Comparison of ENCODE assay signal across 15 cellular contexts in the genomic region with DNA sequence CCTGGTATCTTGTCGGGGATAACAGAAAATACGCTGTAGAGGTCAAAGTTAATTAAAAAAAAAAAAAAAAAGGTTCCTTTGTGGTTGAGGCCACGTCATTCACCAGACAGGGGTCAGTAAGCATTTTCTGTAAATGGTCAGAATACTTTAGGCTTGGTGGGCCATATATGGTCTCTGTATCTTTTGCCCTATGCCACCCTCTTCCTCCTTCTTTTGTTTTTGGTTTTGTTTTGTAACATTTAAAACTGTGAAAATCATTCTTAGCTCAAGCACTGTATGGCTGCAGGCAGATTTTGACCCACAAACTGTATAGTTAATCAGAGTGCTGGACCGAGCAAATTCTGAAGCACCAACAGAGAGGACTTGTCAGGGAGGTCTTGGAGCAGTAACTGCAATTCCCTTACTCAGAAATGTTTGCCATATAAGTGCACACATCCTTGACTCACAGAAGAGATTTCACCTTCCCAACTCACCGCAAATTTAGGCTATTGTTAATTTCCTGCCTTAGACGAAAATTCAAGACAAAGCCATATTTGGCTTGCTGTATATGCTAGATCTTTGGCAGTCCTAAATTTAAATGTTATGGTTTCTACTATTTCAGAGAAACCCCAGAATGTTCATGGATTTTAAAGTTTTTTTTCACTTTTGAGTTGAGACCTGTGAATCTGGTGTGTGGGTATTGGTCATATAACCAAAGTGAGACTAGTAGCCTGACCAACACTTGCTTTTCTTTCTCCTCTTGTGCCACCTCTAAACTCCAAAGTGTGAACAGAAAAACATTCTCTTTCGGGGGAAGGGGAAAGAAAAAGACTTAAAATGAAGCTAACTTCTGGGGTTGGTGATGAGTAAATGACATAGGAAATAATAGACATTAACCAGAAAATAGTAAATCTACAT.
A peak's percentile ranks its signal among the peaks of the same experiment; 100 is the strongest.
DNase-seq lines count a peak whose midpoint lies in the region; ATAC-seq, FAIRE-seq and TF ChIP-seq lines count a peak whose summit lies in the region.
"Had no signal": no experiment of that assay in that cellular context is flagged by ENCODE, and none has a peak within 500 bp of the region (broad histone marks: within the 10 kb centered on the region; RNA-seq: fewer than 3 reads in every experiment).

No MANE protein-coding gene starts in this region.

- no peaks in the 10 kb centered on the region for H3K9me3 ChIP-seq in CD8-positive, alpha-beta T cell (ENCODE audit: low read length)
- H3K9me3 ChIP-seq in astrocyte (ENCODE audit: insufficient read depth, low read depth, low read length) (no peaks in the 10 kb centered on the region), upper lobe of right lung (no peaks in the 10 kb centered on the region)
- H3K9me3 ChIP-seq: stomach had no signal

- peak; percentile 29 for FAIRE-seq in astrocyte (lab: Jason Lieb, UNC)

- no peak overlapping the region for H3K27ac ChIP-seq in CD8-positive, alpha-beta T cell (ENCODE audit: low read depth, low read length)
- H3K27ac ChIP-seq in astrocyte (ENCODE audit: low read depth, low read length) (no peak overlapping the region), upper lobe of right lung (no peak overlapping the region), caudate nucleus (ENCODE audit: low read depth, low read length) (no peak overlapping the region)
- H3K27ac ChIP-seq: epithelial cell of prostate, PC-9, stomach had no signal

- no peaks in the 10 kb centered on the region for H3K9me3 Mint-ChIP-seq in CD8-positive, alpha-beta T cell
- no peaks in the 10 kb centered on the region for H3K9me3 Mint-ChIP-seq in astrocyte (ENCODE audit: unreplicated experiment)
- H3K9me3 Mint-ChIP-seq: activated naive CD4-positive, alpha-beta T cell treated with anti-CD3 and anti-CD28 coated beads for 36 hours had no signal

- peak overlapping the region; percentile 69 for H3K27ac Mint-ChIP-seq in CD8-positive, alpha-beta T cell
- H3K27ac Mint-ChIP-seq in astrocyte (ENCODE audit: unreplicated experiment), result peak overlapping the region; percentile 4
- H3K27ac Mint-ChIP-seq: activated naive CD4-positive, alpha-beta T cell treated with anti-CD3 and anti-CD28 coated beads for 36 hours had no signal

- TF ChIP-seq CTCF in CD8-positive, alpha-beta T cell (IDR thresholded peaks at IDR 0.05), result no peak
- TF ChIP-seq CTCF in astrocyte (IDR thresholded peaks at IDR 0.05; ENCODE audit: insufficient read depth, low read depth, low read length) (no peak), upper lobe of right lung (IDR thresholded peaks at IDR 0.05) (no peak)

- H3K4me1 ChIP-seq in CD8-positive, alpha-beta T cell (ENCODE audit: insufficient read depth, low read length), result peaks cover 30% of the 10 kb centered on the region
- H3K4me1 ChIP-seq in astrocyte (ENCODE audit: insufficient read depth, low read length) (no peaks in the 10 kb centered on the region), upper lobe of right lung (no peaks in the 10 kb centered on the region)

- H3K27me3 ChIP-seq in CD8-positive, alpha-beta T cell (ENCODE audit: insufficient read depth, low read length), result no peaks in the 10 kb centered on the region
- H3K27me3 ChIP-seq in astrocyte (ENCODE audit: insufficient read depth, low read length) (no peaks in the 10 kb centered on the region), upper lobe of right lung (no peaks in the 10 kb centered on the region)
- H3K27me3 ChIP-seq: stomach had no signal

- POLR2A ChIA-PET in CD8-positive, alpha-beta T cell (lab: Charles Lee), result interaction anchor here (1.0 to 1.6 kb wide), 2 partner anchors 9 to 48 kb away, joined by 3 to 4 read pairs; no protein-coding TSS in a partner anchor

- CTCF ChIA-PET in CD8-positive, alpha-beta T cell (lab: Charles Lee), result interaction anchor here (1.1 kb wide), 2 partner anchors 10 to 29 kb away, joined by 3 read pairs; no protein-coding TSS in a partner anchor

- H3K9ac ChIP-seq in astrocyte (ENCODE audit: low read length), result no peak overlapping the region

- H3K27me3 Mint-ChIP-seq in CD8-positive, alpha-beta T cell (ENCODE audit: low read depth), result no peaks in the 10 kb centered on the region
- H3K27me3 Mint-ChIP-seq in astrocyte (ENCODE audit: low read depth, unreplicated experiment), result no peaks in the 10 kb centered on the region

- intact Hi-C loops in CD8-positive, alpha-beta T cell (cut with DNase I, micrococcal nuclease), result no loop called here
- intact Hi-C loops in upper lobe of right lung (cut with DNase I), result no loop called here

- peaks cover 73% of the 10 kb centered on the region for H3K4me1 Mint-ChIP-seq in CD8-positive, alpha-beta T cell (ENCODE audit: low read depth)
- H3K4me1 Mint-ChIP-seq in astrocyte (ENCODE audit: low read depth, unreplicated experiment), result peaks cover 13% of the 10 kb centered on the region

- no peak overlapping the region for H3K4me2 ChIP-seq in astrocyte (ENCODE audit: low read length)
- H3K4me2 ChIP-seq: PC-9 had no signal

- peaks cover 29% of the 10 kb centered on the region for H3K36me3 Mint-ChIP-seq in CD8-positive, alpha-beta T cell
- no peaks in the 10 kb centered on the region for H3K36me3 Mint-ChIP-seq in astrocyte (ENCODE audit: low read depth, unreplicated experiment)

- H2AFZ ChIP-seq in astrocyte (ENCODE audit: low read depth, low read length), result no peak overlapping the region
- H2AFZ ChIP-seq: PC-9 had no signal

- H3K4me3 Mint-ChIP-seq in CD8-positive, alpha-beta T cell, result no peak overlapping the region
- no peak overlapping the region for H3K4me3 Mint-ChIP-seq in astrocyte (ENCODE audit: unreplicated experiment)
- H3K4me3 Mint-ChIP-seq: activated naive CD4-positive, alpha-beta T cell treated with anti-CD3 and anti-CD28 coated beads for 36 hours had no signal

- no peak overlapping the region for H3K4me3 ChIP-seq in CD8-positive, alpha-beta T cell (ENCODE audit: low read depth, low read length)
- H3K4me3 ChIP-seq in astrocyte (ENCODE audit: insufficient read depth, low read depth, low read length) (no peak overlapping the region), upper lobe of right lung (no peak overlapping the region)
- H3K4me3 ChIP-seq: PC-9, stomach had no signal

- H3K79me2 ChIP-seq in astrocyte (ENCODE audit: insufficient read depth, low read length), result no peaks in the 10 kb centered on the region

- H4K20me1 ChIP-seq in astrocyte (ENCODE audit: insufficient read depth, low read length), result peaks cover 3% of the 10 kb centered on the region

- H3K36me3 ChIP-seq in CD8-positive, alpha-beta T cell (ENCODE audit: insufficient read depth, low read length), result no peaks in the 10 kb centered on the region
- H3K36me3 ChIP-seq in astrocyte (ENCODE audit: insufficient read depth, low read length), result no peaks in the 10 kb centered on the region
- H3K36me3 ChIP-seq in upper lobe of right lung, result no peaks in the 10 kb centered on the region
- H3K36me3 ChIP-seq: stomach had no signal

- DNase-seq in CD8-positive, alpha-beta T cell, result no peak
- DNase-seq in astrocyte (ENCODE audit: low read depth) (no peak), upper lobe of right lung (no peak), OCI-M1 (lab: John Stamatoyannopoulos, UW) (no peak), caudate nucleus (lab: John Stamatoyannopoulos, UW) (no peak)
- DNase-seq: activated CD4-positive, alpha-beta T cell treated with anti-CD3 and anti-CD28 coated beads for 4 hours; activated naive CD4-positive, alpha-beta T cell treated with anti-CD3 and anti-CD28 coated beads for 36 hours; PC-9; retina; stimulated activated CD4-positive, alpha-beta T cell treated with anti-CD3 and anti-CD28 coated beads, Interleukin-4, amount 100 ng/mL, for 4 hours; stomach had no signal

- ATAC-seq in CD8-positive, alpha-beta T cell, result no peak
- ATAC-seq in GM19351 (IDR thresholded peaks at IDR 0.05; ENCODE audit: unreplicated experiment), result peak; percentile 54
- peak; percentile 63 for ATAC-seq in HG02981 (IDR thresholded peaks at IDR 0.05; ENCODE audit: unreplicated experiment)
- no peak for ATAC-seq in HG02763 (IDR thresholded peaks at IDR 0.05; ENCODE audit: unreplicated experiment)
- no peak for ATAC-seq in upper lobe of right lung

Comparison
In these comparisons a context has a peak if more than half of its experiments do, and no peak if none do; other contexts are left out.
1. ATAC-seq: peak in GM19351 (single experiment) and HG02981 (single experiment); none in CD8-positive, alpha-beta T cell (single experiment), HG02763 (single experiment) and upper lobe of right lung (single experiment).